Comparison of ENCODE assay signal across 1 cellular context in the genomic region with DNA sequence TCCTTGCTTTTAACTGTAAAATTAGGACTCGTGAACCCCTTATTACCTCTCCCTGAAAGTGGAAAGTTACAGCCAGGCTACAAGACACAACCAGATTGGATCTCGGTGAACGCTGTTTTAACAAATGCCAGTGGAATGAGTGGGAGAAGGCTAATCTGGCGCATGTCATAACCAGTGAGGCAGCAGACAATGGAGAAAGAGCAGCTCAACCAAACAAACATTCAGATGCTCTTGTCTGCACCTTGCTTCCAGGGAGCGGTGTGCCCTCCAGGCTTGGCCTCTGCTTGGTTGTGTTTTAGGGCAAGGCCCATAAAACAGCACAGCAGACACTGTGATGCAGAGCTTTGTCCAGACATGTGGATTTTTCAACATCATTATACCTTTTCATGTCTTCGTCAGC.
TF ChIP-seq lines count a peak whose summit lies in the region.

No MANE protein-coding gene starts in this region.

TF ChIP-seq in IMR-90, 13 proteins besides CTCF, POLR2A, EP300 and RAD21:
- TF ChIP-seq FOS (IDR thresholded peaks at IDR 0.05; ENCODE audit: low read depth, low read length) (no peak), MAZ (IDR thresholded peaks at IDR 0.05; ENCODE audit: borderline replicate concordance, low read depth, low read length) (no peak), ELK1 (IDR thresholded peaks at IDR 0.05; ENCODE audit: borderline replicate concordance, low read depth, low read length) (no peak), RCOR1 (IDR thresholded peaks at IDR 0.05; ENCODE audit: insufficient replicate concordance, low read length) (no peak), BHLHE40 (IDR thresholded peaks at IDR 0.05; ENCODE audit: low read depth, low read length) (no peak), MXI1 (IDR thresholded peaks at IDR 0.05; ENCODE audit: borderline replicate concordance, low read depth, low read length) (no peak), SMC3 (IDR thresholded peaks at IDR 0.05; ENCODE audit: low read depth, low read length) (no peak), MAFK (IDR thresholded peaks at IDR 0.05; ENCODE audit: low read depth, low read length) (no peak), CEBPB (IDR thresholded peaks at IDR 0.05; ENCODE audit: low read depth, low read length) (no peak), RFX5 (IDR thresholded peaks at IDR 0.05; ENCODE audit: low read depth, low read length) (no peak), CHD1 (IDR thresholded peaks at IDR 0.05; ENCODE audit: low read depth, low read length) (no peak), NFE2L2 (IDR thresholded peaks at IDR 0.05; ENCODE audit: low read depth, low read length) (no peak)
- TF ChIP-seq, protein P1, sequence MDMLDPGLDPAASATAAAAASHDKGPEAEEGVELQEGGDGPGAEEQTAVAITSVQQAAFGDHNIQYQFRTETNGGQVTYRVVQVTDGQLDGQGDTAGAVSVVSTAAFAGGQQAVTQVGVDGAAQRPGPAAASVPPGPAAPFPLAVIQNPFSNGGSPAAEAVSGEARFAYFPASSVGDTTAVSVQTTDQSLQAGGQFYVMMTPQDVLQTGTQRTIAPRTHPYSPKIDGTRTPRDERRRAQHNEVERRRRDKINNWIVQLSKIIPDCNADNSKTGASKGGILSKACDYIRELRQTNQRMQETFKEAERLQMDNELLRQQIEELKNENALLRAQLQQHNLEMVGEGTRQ (IDR thresholded peaks at IDR 0.05; ENCODE audit: low read depth, low read length) = no peak
